ENCODE assay signal across 12 cellular contexts in the genomic region with DNA sequence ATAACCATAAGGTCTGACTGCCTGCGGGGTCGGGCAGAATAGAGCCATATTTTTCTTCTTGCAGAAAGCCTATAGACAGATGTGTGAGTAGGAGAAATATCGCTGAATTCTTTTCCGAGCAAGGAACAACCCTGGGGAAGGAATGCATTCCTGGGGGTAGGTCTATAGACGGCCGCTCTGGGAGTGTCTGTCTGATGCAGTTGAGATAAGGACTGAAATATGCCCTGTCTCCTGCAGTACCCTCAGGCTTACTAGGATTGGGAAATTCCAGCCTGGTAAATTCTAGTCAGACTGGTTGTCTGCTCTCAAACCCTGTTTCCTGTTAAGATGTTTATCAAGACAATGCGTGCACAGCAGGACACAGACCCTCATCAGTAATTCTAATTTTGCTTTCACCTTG. TPM values are rescaled to one million over a fixed set of nuclear protein-coding genes. Genes with fewer than 3 reads are reported as not detected.
"Had no signal": no experiment of that assay in that cellular context is flagged by ENCODE, and none has a peak within 500 bp of the region (broad histone marks: within the 10 kb centered on the region; RNA-seq: fewer than 3 reads in every experiment).

No MANE protein-coding gene starts in this region.

RNA-seq across cellular contexts. Expression of a gene that starts 18.0 kb away (rescaled TPM):
- total RNA-seq: activated CD4-positive, alpha-beta T cell treated with anti-CD3 and anti-CD28 coated beads for 36 hours; activated naive CD4-positive, alpha-beta T cell treated with anti-CD3 and anti-CD28 coated beads, Interleukin-2, amount 50 U/mL, for 72 hours; aorta; cardiac septum; glomerular endothelial cell; liver; naive thymus-derived CD8-positive, alpha-beta T cell; pulmonary artery endothelial cell; right atrium auricular region; thoracic aorta; vagina had no signal
- polyA plus RNA-seq: heart right ventricle had no signal
